Comparison of ENCODE assay signal across 8 cellular contexts in the genomic region with DNA sequence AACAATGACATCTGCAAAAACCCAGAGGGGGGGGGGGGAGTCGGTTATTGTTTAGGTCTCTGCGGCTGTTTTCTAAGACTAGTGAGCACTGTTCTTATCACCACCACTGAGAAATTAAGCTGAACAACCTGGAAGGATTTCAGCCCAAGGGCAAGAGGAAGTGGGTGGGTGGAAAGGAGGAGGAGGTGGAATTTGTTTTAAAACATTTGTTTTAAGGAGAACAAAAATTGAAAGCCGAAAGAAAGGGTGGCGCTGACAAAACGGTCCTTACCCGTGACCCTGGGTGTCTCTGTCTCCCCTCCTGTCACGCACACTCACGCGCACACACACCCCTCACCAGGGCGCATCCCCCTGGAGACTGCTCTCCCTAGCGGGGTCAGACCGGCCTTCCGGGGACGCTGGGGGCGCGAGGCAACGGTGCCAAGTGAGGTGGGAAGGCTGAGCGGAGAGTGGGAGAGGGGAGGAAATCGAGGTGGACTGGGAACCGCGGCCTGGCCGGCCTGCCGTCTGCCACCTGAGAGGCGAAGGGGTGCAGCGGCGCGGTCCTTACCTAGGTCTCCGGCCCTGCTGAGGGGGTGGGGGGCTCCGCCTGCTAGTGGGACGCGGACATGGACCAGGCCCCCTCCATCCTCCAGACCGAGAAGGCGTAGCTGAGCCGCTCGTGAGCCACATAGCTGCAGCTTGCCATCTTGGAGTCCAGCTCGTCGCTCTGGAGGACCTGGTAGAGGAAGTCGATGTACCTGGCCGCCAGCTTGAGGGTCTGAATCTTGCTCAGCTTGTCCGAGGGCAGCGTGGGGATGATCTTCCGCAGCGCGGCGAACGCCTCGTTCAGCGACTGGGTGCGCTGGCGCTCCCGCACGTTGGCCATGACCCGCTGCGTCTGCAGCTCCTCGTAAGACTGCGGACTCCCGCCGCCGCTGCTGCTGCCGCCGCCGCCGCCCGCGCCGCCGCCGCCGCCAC. TPM values are rescaled to one million over a fixed set of nuclear protein-coding genes. Genes with fewer than 3 reads are reported as not detected.
A peak's percentile ranks its signal among the peaks of the same experiment; 100 is the strongest.
DNase-seq lines count a peak whose midpoint lies in the region; ATAC-seq and TF ChIP-seq lines count a peak whose summit lies in the region.

No MANE protein-coding gene starts in this region.

- POLR2A ChIA-PET in activated CD4-positive, alpha-beta memory T cell treated with anti-CD3 and anti-CD28 coated beads for 36 hours (lab: Charles Lee): no interaction called here

- no peaks in the 10 kb centered on the region for H3K9me3 ChIP-seq in left ventricle myocardium inferior (replicated peaks)

- H3K4me3 ChIP-seq in left ventricle myocardium inferior (peak overlapping the region; percentile 72), skeletal muscle cell (ENCODE audit: low read depth, low read length) (peak overlapping the region; percentile 98)

- peak overlapping the region; percentile 65 for H3K27ac ChIP-seq in left ventricle myocardium inferior (replicated peaks)

- H3K27me3 Mint-ChIP-seq in activated CD4-positive, alpha-beta memory T cell treated with anti-CD3 and anti-CD28 coated beads for 36 hours: peaks cover 44% of the 10 kb centered on the region

- H3K4me1 ChIP-seq in left ventricle myocardium inferior: peaks cover 29% of the 10 kb centered on the region

- intact Hi-C loops in activated CD4-positive, alpha-beta memory T cell treated with anti-CD3 and anti-CD28 coated beads for 36 hours (cut with micrococcal nuclease): loop anchor here (10.0 kb wide), 1 partner anchor 1678 kb away; no protein-coding TSS in a partner anchor
- intact Hi-C loops in left ventricle myocardium inferior (cut with micrococcal nuclease): no loop called here

- no peak for TF ChIP-seq CTCF in left ventricle myocardium inferior (IDR thresholded peaks at IDR 0.05; ENCODE audit: borderline replicate concordance)

- CTCF ChIA-PET in activated CD4-positive, alpha-beta memory T cell treated with anti-CD3 and anti-CD28 coated beads for 36 hours (lab: Charles Lee): no interaction called here

- peak; percentile 38 for ATAC-seq in GM18502 (IDR thresholded peaks at IDR 0.05; ENCODE audit: poor library complexity, unreplicated experiment)
- no peak for ATAC-seq in HG03460 (IDR thresholded peaks at IDR 0.05; ENCODE audit: unreplicated experiment)

- H3K36me3 ChIP-seq in left ventricle myocardium inferior: no peaks in the 10 kb centered on the region

- peaks cover 99% of the 10 kb centered on the region for H3K27me3 ChIP-seq in left ventricle myocardium inferior (ENCODE audit: low read depth)

- H3K27ac Mint-ChIP-seq in activated CD4-positive, alpha-beta memory T cell treated with anti-CD3 and anti-CD28 coated beads for 36 hours: no peak overlapping the region

- peak overlapping the region; percentile 16 for H3K4me3 Mint-ChIP-seq in activated CD4-positive, alpha-beta memory T cell treated with anti-CD3 and anti-CD28 coated beads for 36 hours

- DNase-seq in HT1080 (ENCODE audit: low read depth) (peak; percentile 56), left ventricle myocardium inferior (no peak), skeletal muscle cell (ENCODE audit: low read depth) (no peak), GDM1 (lab: John Stamatoyannopoulos, UW) (no peak)
- no peak for DNase-seq in activated CD4-positive, alpha-beta memory T cell treated with anti-CD3 and anti-CD28 coated beads for 36 hours
- DNase-seq in stimulated activated CD4-positive, alpha-beta T cell treated with anti-CD3 and anti-CD28 coated beads, Interleukin-4, amount 100 ng/mL, for 24 hours: no peak

- no peaks in the 10 kb centered on the region for H3K9me3 Mint-ChIP-seq in activated CD4-positive, alpha-beta memory T cell treated with anti-CD3 and anti-CD28 coated beads for 36 hours

- peaks cover 2% of the 10 kb centered on the region for H3K4me1 Mint-ChIP-seq in activated CD4-positive, alpha-beta memory T cell treated with anti-CD3 and anti-CD28 coated beads for 36 hours (ENCODE audit: low read depth)

- peaks cover 1% of the 10 kb centered on the region for H3K36me3 Mint-ChIP-seq in activated CD4-positive, alpha-beta memory T cell treated with anti-CD3 and anti-CD28 coated beads for 36 hours

RNA-seq across cellular contexts. Expression of a gene that starts 1.0 kb away (rescaled TPM):
- total RNA-seq in HT1080 (2014; rRNA removed; shearing (Covaris generic)): 19.1 and 19.3 TPM in 2 replicates
- 11.5 and 13.9 TPM in 2 replicates for polyA plus RNA-seq in HT1080 (2015; cell fraction: cytosol; rRNA removed)
- polyA plus RNA-seq in HT1080 (2015; cell fraction: nucleus; rRNA removed): 7.9 and 10.4 TPM in 2 replicates
- total RNA-seq in activated CD4-positive, alpha-beta memory T cell treated with anti-CD3 and anti-CD28 coated beads for 36 hours: 1 to 10 TPM; 4.1 to 4.6 TPM
- 1.3 TPM for total RNA-seq in left ventricle myocardium inferior

RNA-seq across cellular contexts. Expression of a gene that starts 28.8 kb away (rescaled TPM):
- total RNA-seq in HT1080 (2014; rRNA removed; shearing (Covaris generic)): not detected in 2 replicates
- not detected in 2 replicates for polyA plus RNA-seq in HT1080 (2015; cell fraction: cytosol; rRNA removed)
- not detected in 2 replicates for polyA plus RNA-seq in HT1080 (2015; cell fraction: nucleus; rRNA removed)
- not detected for total RNA-seq in activated CD4-positive, alpha-beta memory T cell treated with anti-CD3 and anti-CD28 coated beads for 36 hours
- total RNA-seq in left ventricle myocardium inferior: not detected
